ENCODE assay signal across 28 cellular contexts in the genomic region with DNA sequence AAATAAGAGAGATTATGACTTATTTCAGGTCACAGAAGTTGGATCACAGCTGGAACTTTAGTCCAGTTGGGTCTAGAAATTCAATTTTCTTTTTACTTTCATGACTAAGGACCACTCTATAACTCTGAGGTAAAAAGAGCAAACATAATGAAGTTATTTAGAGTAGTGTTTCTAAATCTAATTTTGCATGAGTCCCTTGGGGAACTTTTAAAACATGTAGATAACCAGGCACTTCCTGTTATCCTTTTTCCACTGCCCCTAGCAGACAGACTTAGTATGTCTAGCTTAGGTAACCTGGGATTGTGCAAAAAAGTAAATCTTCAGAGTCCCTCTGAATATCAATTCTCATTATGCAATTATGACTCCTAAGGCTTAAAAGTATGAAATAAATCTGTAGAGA.
"Had no signal": no experiment of that assay in that cellular context is flagged by ENCODE, and none has a peak within 500 bp of the region (broad histone marks: within the 10 kb centered on the region; RNA-seq: fewer than 3 reads in every experiment).

No MANE protein-coding gene starts in this region.

- H3K27ac Mint-ChIP-seq: activated CD4-positive, alpha-beta memory T cell treated with anti-CD3 and anti-CD28 coated beads, Interleukin-2, amount 10 ng/mL, durations not matched to agents 7 days and 5 days; activated CD8-positive, alpha-beta memory T cell treated with anti-CD3 and anti-CD28 coated beads, Interleukin-2, amount 10 ng/mL, durations not matched to agents 7 days and 5 days; activated naive CD4-positive, alpha-beta T cell treated with anti-CD3 and anti-CD28 coated beads, Interleukin-2, amount 10 ng/mL, durations not matched to agents 7 days and 5 days; activated naive CD8-positive, alpha-beta T cell treated with anti-CD3 and anti-CD28 coated beads for 36 hours had no signal

- H3K36me3 Mint-ChIP-seq: activated CD8-positive, alpha-beta memory T cell treated with anti-CD3 and anti-CD28 coated beads, Interleukin-2, amount 10 ng/mL, durations not matched to agents 7 days and 5 days; activated naive CD4-positive, alpha-beta T cell treated with anti-CD3 and anti-CD28 coated beads, Interleukin-2, amount 10 ng/mL, durations not matched to agents 7 days and 5 days; activated naive CD8-positive, alpha-beta T cell treated with anti-CD3 and anti-CD28 coated beads for 36 hours had no signal

- H3K4me1 ChIP-seq: breast epithelium had no signal

- H3K27me3 Mint-ChIP-seq: activated CD4-positive, alpha-beta memory T cell treated with anti-CD3 and anti-CD28 coated beads, Interleukin-2, amount 10 ng/mL, durations not matched to agents 7 days and 5 days; activated CD8-positive, alpha-beta memory T cell treated with anti-CD3 and anti-CD28 coated beads, Interleukin-2, amount 10 ng/mL, durations not matched to agents 7 days and 5 days; activated naive CD4-positive, alpha-beta T cell treated with anti-CD3 and anti-CD28 coated beads, Interleukin-2, amount 10 ng/mL, durations not matched to agents 7 days and 5 days; activated naive CD8-positive, alpha-beta T cell treated with anti-CD3 and anti-CD28 coated beads for 36 hours had no signal

- H3K9me3 Mint-ChIP-seq: activated CD4-positive, alpha-beta memory T cell treated with anti-CD3 and anti-CD28 coated beads, Interleukin-2, amount 10 ng/mL, durations not matched to agents 7 days and 5 days; activated naive CD4-positive, alpha-beta T cell treated with anti-CD3 and anti-CD28 coated beads, Interleukin-2, amount 10 ng/mL, durations not matched to agents 7 days and 5 days; activated naive CD8-positive, alpha-beta T cell treated with anti-CD3 and anti-CD28 coated beads for 36 hours had no signal

- H3K4me2 ChIP-seq: PC-9 had no signal

- H3K36me3 ChIP-seq: breast epithelium, WERI-Rb-1 had no signal

- H3K4me1 Mint-ChIP-seq: activated CD4-positive, alpha-beta memory T cell treated with anti-CD3 and anti-CD28 coated beads, Interleukin-2, amount 10 ng/mL, durations not matched to agents 7 days and 5 days; activated CD8-positive, alpha-beta memory T cell treated with anti-CD3 and anti-CD28 coated beads, Interleukin-2, amount 10 ng/mL, durations not matched to agents 7 days and 5 days; activated naive CD4-positive, alpha-beta T cell treated with anti-CD3 and anti-CD28 coated beads, Interleukin-2, amount 10 ng/mL, durations not matched to agents 7 days and 5 days; activated naive CD8-positive, alpha-beta T cell treated with anti-CD3 and anti-CD28 coated beads for 36 hours had no signal

- H3K27ac ChIP-seq: body of pancreas, breast epithelium, PC-9, RWPE1, WERI-Rb-1 had no signal

- H3K4me3 Mint-ChIP-seq: activated CD4-positive, alpha-beta memory T cell treated with anti-CD3 and anti-CD28 coated beads, Interleukin-2, amount 10 ng/mL, durations not matched to agents 7 days and 5 days; activated CD8-positive, alpha-beta memory T cell treated with anti-CD3 and anti-CD28 coated beads, Interleukin-2, amount 10 ng/mL, durations not matched to agents 7 days and 5 days; activated naive CD4-positive, alpha-beta T cell treated with anti-CD3 and anti-CD28 coated beads, Interleukin-2, amount 10 ng/mL, durations not matched to agents 7 days and 5 days; activated naive CD8-positive, alpha-beta T cell treated with anti-CD3 and anti-CD28 coated beads for 36 hours had no signal

- H2AFZ ChIP-seq: PC-9 had no signal

- ATAC-seq: activated CD8-positive, alpha-beta memory T cell treated with anti-CD3 and anti-CD28 coated beads, Interleukin-2, amount 10 ng/mL, durations not matched to agents 7 days and 5 days; body of pancreas; K562; Right ventricle myocardium inferior had no signal

- H3K4me3 ChIP-seq: body of pancreas, breast epithelium, K562, PC-9 had no signal

- DNase-seq: activated CD4-positive, alpha-beta memory T cell treated with anti-CD3 and anti-CD28 coated beads, Interleukin-2, amount 10 ng/mL, durations not matched to agents 7 days and 5 days; activated CD4-positive, alpha-beta T cell treated with anti-CD3 and anti-CD28 coated beads for 1 hour; activated CD4-positive, alpha-beta T cell treated with anti-CD3 and anti-CD28 coated beads for 48 hours; activated CD4-positive, CD25-positive, alpha-beta regulatory T cell; activated CD8-positive, alpha-beta memory T cell treated with anti-CD3 and anti-CD28 coated beads for 24 hours; activated CD8-positive, alpha-beta memory T cell treated with anti-CD3 and anti-CD28 coated beads, Interleukin-2, amount 10 ng/mL, durations not matched to agents 7 days and 5 days; activated CD8-positive, alpha-beta memory T cell treated with anti-CD3 and anti-CD28 coated beads, Interleukin-2, amount 50 U/mL, for 48 hours; activated effector memory CD4-positive, alpha-beta T cell treated with Interleukin-2 at 50 U/mL for 16 hours; activated naive CD4-positive, alpha-beta T cell treated with anti-CD3 and anti-CD28 coated beads, Interleukin-2, amount 10 ng/mL, durations not matched to agents 7 days and 5 days; activated naive CD8-positive, alpha-beta T cell treated with anti-CD3 and anti-CD28 coated beads for 36 hours; activated T-cell treated with anti-CD3 and anti-CD28 coated beads, Interleukin-2, amount 50 U/mL, for 48 hours; body of pancreas; NCI-H1105; NCI-H1417 treated with DMSO at 0.1 percent for 48 hours; NCI-H187 treated with DMSO at 0.1 percent for 48 hours; NCI-H2081; NCI-H345; NCI-H524 treated with DMSO at 0.1 percent for 48 hours; NCI-H748 treated with DMSO at 0.1 percent for 48 hours; NK-92 treated with Interleukin-12 subunit alpha and Interleukin-12 subunit beta, amount 100 ng/mL, for 24 hours; PC-9; SIG-M5; T1000; WERI-Rb-1 had no signal

- H3K27me3 ChIP-seq: body of pancreas, breast epithelium had no signal

- H3K9me3 ChIP-seq: body of pancreas, breast epithelium had no signal
